Comparison of ENCODE assay signal across 8 cellular contexts in genomic region chr17:48944519-48945260, GRCh38. TPM values are rescaled to one million over a fixed set of nuclear protein-coding genes. Genes with fewer than 3 reads are reported as not detected.
A peak's percentile ranks its signal among the peaks of the same experiment; 100 is the strongest.
DNase-seq lines count a peak whose midpoint lies in the region; ATAC-seq and TF ChIP-seq lines count a peak whose summit lies in the region.

Gene SNF8 (minus strand): TSS chr17:48944842. CDS start chr17:48944734, 108 bp downstream.

- H3K9ac ChIP-seq in liver (ENCODE audit: low read depth in 1 of 2, low read length in 2 of 2): peak within 1 kb of the TSS; percentile 66 to 96

- ATAC-seq in GM19395 (IDR thresholded peaks at IDR 0.05; ENCODE audit: unreplicated experiment): peak; percentile 80
- ATAC-seq in HG03565 (IDR thresholded peaks at IDR 0.05; ENCODE audit: unreplicated experiment): peak; percentile 77

- peak within 1 kb of the TSS; percentile 77 to 90 (median 78) for H3K4me3 ChIP-seq in liver (ENCODE audit: low read depth in 1 of 3, low read length in 3 of 3)

- peaks cover 0 to 3% (median 0%) of the 10 kb centered on the region in 4 donors for H3K27me3 ChIP-seq in liver (ENCODE audit: control insufficient read depth in 4 of 4, insufficient read depth in 4 of 4, low read length in 3 of 4)

- peak within 1 kb of the TSS; percentile 77 to 79 for H3K27ac ChIP-seq in liver (ENCODE audit: low read depth in 1 of 2, low read length in 2 of 2)

- peaks cover 2 to 10% (median 7%) of the 10 kb centered on the region in 4 donors for H3K36me3 ChIP-seq in liver (ENCODE audit: control insufficient read depth in 4 of 4, insufficient read depth in 3 of 4, low read depth in 1 of 4, low read length in 3 of 4)

- 3% methylated on average over 55 of the region's 55 CpGs for WGBS in liver

- no peak for TF ChIP-seq CTCF in liver (IDR thresholded peaks at IDR 0.05; ENCODE audit: low read depth, low read length, missing input control)

- no peak for TF ChIP-seq RAD21 in liver (IDR thresholded peaks at IDR 0.05)

- DNase-seq in C1 segment of cervical spinal cord (lab: John Stamatoyannopoulos, UW) (peak; percentile 17 to 93 (median 82)), NCI-H774 (lab: John Stamatoyannopoulos, UW) (peak; percentile 94), dermis microvascular lymphatic vessel endothelial cell (ENCODE audit: low read depth in 2 of 2) (peak; percentile 72 to 90)
- peak; percentile 93 to 94 for DNase-seq in activated CD4-positive, alpha-beta T cell treated with anti-CD3 and anti-CD28 coated beads, Interleukin-2, amount 50 U/mL, for 48 hours
- peak; percentile 93 for DNase-seq in stimulated activated CD4-positive, alpha-beta T cell treated with anti-CD3 and anti-CD28 coated beads, Interleukin-4, amount 100 ng/mL, for 1 hour

- H3K9me3 ChIP-seq in liver (ENCODE audit: control insufficient read depth in 4 of 4, low read length in 3 of 4): no peaks in the 10 kb centered on the region

- peaks cover 4 to 14% (median 11%) of the 10 kb centered on the region in 4 donors for H3K4me1 ChIP-seq in liver (ENCODE audit: control insufficient read depth in 4 of 4, insufficient read depth in 4 of 4, low read length in 3 of 4)

TF ChIP-seq in liver, 16 proteins besides CTCF, POLR2A, EP300 and RAD21:
- peak in 1 of 2 donors; percentile 20 for TF ChIP-seq RXRA (IDR thresholded peaks at IDR 0.05)
- peak; percentile 34 to 67 for TF ChIP-seq EGR1 (IDR thresholded peaks at IDR 0.05; ENCODE audit: low read depth in 2 of 2)
- TF ChIP-seq REST (IDR thresholded peaks at IDR 0.05): no peak
- no peak for TF ChIP-seq FOXA2 (IDR thresholded peaks at IDR 0.05)
- peak; percentile 52 for TF ChIP-seq TAF1 (conservative IDR thresholded peaks at IDR 0.05)
- TF ChIP-seq NR2F2 (IDR thresholded peaks at IDR 0.05): no peak
- TF ChIP-seq SP1 (IDR thresholded peaks at IDR 0.05): no peak
- peak; percentile 57 for TF ChIP-seq MAX (IDR thresholded peaks at IDR 0.05)
- peak in 1 of 2 donors; percentile 16 for TF ChIP-seq HNF4A (conservative IDR thresholded peaks at IDR 0.05)
- TF ChIP-seq GABPA (IDR thresholded peaks at IDR 0.05 in 1 of 2, conservative IDR thresholded peaks at IDR 0.05 in 1 of 2): peak; percentile 83 to 95
- no peak for TF ChIP-seq HNF4G (IDR thresholded peaks at IDR 0.05)
- no peak for TF ChIP-seq YY1 (IDR thresholded peaks at IDR 0.05)
- no peak for TF ChIP-seq ATF3 (IDR thresholded peaks at IDR 0.05)

RNA-seq across cellular contexts. Expression of gene SNF8, which starts in this region (rescaled TPM):
- total RNA-seq in dermis microvascular lymphatic vessel endothelial cell: 86.0 and 96.0 TPM in 2 replicates
- total RNA-seq in liver: 10 to 100 TPM; 40.5 to 54.7 TPM
- 10 to 100 TPM; 66.8 to 78.2 TPM for polyA plus RNA-seq in liver

Comparison
In these comparisons a context has a peak if more than half of its experiments do, and no peak if none do; other contexts are left out.
1. Peak in every context shown above with its lines: DNase-seq, ATAC-seq, H3K4me3 ChIP-seq and H3K27ac ChIP-seq.